Comparison of ENCODE assay signal across 25 cellular contexts in genomic region chr9:8724284-8725018, GRCh38.
"Had no signal": no experiment of that assay in that cellular context is flagged by ENCODE, and none has a peak within 500 bp of the region (broad histone marks: within the 10 kb centered on the region; RNA-seq: fewer than 3 reads in every experiment).

No MANE protein-coding gene starts in this region.

- H3K27me3 Mint-ChIP-seq: activated CD4-positive, alpha-beta T cell treated with anti-CD3 and anti-CD28 coated beads, Interleukin-2, amount 10 ng/mL, durations not matched to agents 7 days and 5 days; activated naive CD8-positive, alpha-beta T cell treated with anti-CD3 and anti-CD28 coated beads, Interleukin-2, amount 10 ng/mL, durations not matched to agents 7 days and 5 days; central memory CD8-positive, alpha-beta T cell; naive B cell had no signal

- H3K4me1 Mint-ChIP-seq: activated CD4-positive, alpha-beta T cell treated with anti-CD3 and anti-CD28 coated beads, Interleukin-2, amount 10 ng/mL, durations not matched to agents 7 days and 5 days; activated naive CD8-positive, alpha-beta T cell treated with anti-CD3 and anti-CD28 coated beads, Interleukin-2, amount 10 ng/mL, durations not matched to agents 7 days and 5 days; central memory CD8-positive, alpha-beta T cell; naive B cell; stimulated activated effector memory CD8-positive, alpha-beta T cell treated with anti-CD3 and anti-CD28 coated beads, Interleukin-12 subunit alpha, Interleukin-12 subunit beta, amount 100 ng/mL, for 72 hours had no signal

- H3K9me3 Mint-ChIP-seq: activated CD4-positive, alpha-beta T cell treated with anti-CD3 and anti-CD28 coated beads, Interleukin-2, amount 10 ng/mL, durations not matched to agents 7 days and 5 days; activated naive CD8-positive, alpha-beta T cell treated with anti-CD3 and anti-CD28 coated beads, Interleukin-2, amount 10 ng/mL, durations not matched to agents 7 days and 5 days; activated T-cell treated with anti-CD3 and anti-CD28 coated beads, Interleukin-2, amount 50 U/mL, for 24 hours; activated T-helper 2 cell treated with anti-CD3 and anti-CD28 coated beads, Interferon-gamma antibody, Interleukin-2, Interleukin-4, amounts not matched to agents 10 μg/mL and 5 μg/mL and 100 μg/mL, durations not matched to agents 14 hours and 24 hours and 36 hours; central memory CD8-positive, alpha-beta T cell; naive B cell; neural progenitor cell; stimulated activated effector memory CD8-positive, alpha-beta T cell treated with anti-CD3 and anti-CD28 coated beads, Interleukin-12 subunit alpha, Interleukin-12 subunit beta, amount 100 ng/mL, for 72 hours; T-cell had no signal

- H3K4me3 Mint-ChIP-seq: activated CD4-positive, alpha-beta T cell treated with anti-CD3 and anti-CD28 coated beads, Interleukin-2, amount 10 ng/mL, durations not matched to agents 7 days and 5 days; activated CD8-positive, alpha-beta T cell treated with anti-CD3 and anti-CD28 coated beads, Interleukin-2, amount 10 ng/mL, durations not matched to agents 7 days and 5 days; activated naive CD8-positive, alpha-beta T cell treated with anti-CD3 and anti-CD28 coated beads, Interleukin-2, amount 10 ng/mL, durations not matched to agents 7 days and 5 days; activated T-cell treated with anti-CD3 and anti-CD28 coated beads, Interleukin-2, amount 50 U/mL, for 24 hours; central memory CD8-positive, alpha-beta T cell; naive B cell; neural progenitor cell; stimulated activated effector memory CD8-positive, alpha-beta T cell treated with anti-CD3 and anti-CD28 coated beads, Interleukin-12 subunit alpha, Interleukin-12 subunit beta, amount 100 ng/mL, for 72 hours; T-cell had no signal

- H3K4me3 ChIP-seq: colonic mucosa, gastrocnemius medialis, mucosa of descending colon, neural progenitor cell, psoas muscle, stomach had no signal

- H3K9me3 ChIP-seq: colonic mucosa, gastrocnemius medialis, mucosa of descending colon, psoas muscle, stomach had no signal

- DNase-seq: activated CD4-positive, alpha-beta T cell treated with anti-CD3 and anti-CD28 coated beads, Interleukin-2, amount 10 ng/mL, durations not matched to agents 7 days and 5 days; activated CD4-positive, CD25-positive, alpha-beta regulatory T cell; activated CD8-positive, alpha-beta T cell treated with anti-CD3 and anti-CD28 coated beads, Interleukin-2, amount 10 ng/mL, durations not matched to agents 7 days and 5 days; activated naive CD4-positive, alpha-beta T cell treated with Interleukin-2 at 50 U/mL for 16 hours; activated naive CD8-positive, alpha-beta T cell treated with anti-CD3 and anti-CD28 coated beads, Interleukin-2, amount 10 ng/mL, durations not matched to agents 7 days and 5 days; activated T-cell treated with anti-CD3 and anti-CD28 coated beads, Interleukin-2, amount 50 U/mL, for 24 hours; amygdala; colonic mucosa; effector CD4-positive, alpha-beta T cell; gastrocnemius medialis; head of caudate nucleus; kidney; left ventricle myocardium superior; mucosa of descending colon; naive B cell; psoas muscle; right cardiac atrium; small intestine; stimulated activated CD4-positive, alpha-beta T cell treated with anti-CD3 and anti-CD28 coated beads, Interleukin-4, amount 100 ng/mL, for 24 hours; stomach; T-cell had no signal

- H3K36me3 ChIP-seq: colonic mucosa, gastrocnemius medialis, neural progenitor cell, stomach had no signal

- H3K4me1 ChIP-seq: colonic mucosa, gastrocnemius medialis, psoas muscle, stomach had no signal

- H3K27me3 ChIP-seq: colonic mucosa, gastrocnemius medialis, neural progenitor cell, stomach had no signal

- H3K27ac ChIP-seq: colonic mucosa, gastrocnemius medialis, neural progenitor cell, psoas muscle, stomach had no signal

- H3K36me3 Mint-ChIP-seq: activated naive CD8-positive, alpha-beta T cell treated with anti-CD3 and anti-CD28 coated beads, Interleukin-2, amount 10 ng/mL, durations not matched to agents 7 days and 5 days; naive B cell; stimulated activated effector memory CD8-positive, alpha-beta T cell treated with anti-CD3 and anti-CD28 coated beads, Interleukin-12 subunit alpha, Interleukin-12 subunit beta, amount 100 ng/mL, for 72 hours; T-cell had no signal

- ATAC-seq: activated CD8-positive, alpha-beta T cell treated with anti-CD3 and anti-CD28 coated beads, Interleukin-2, amount 10 ng/mL, durations not matched to agents 7 days and 5 days; gastrocnemius medialis; left ventricle myocardium superior; mucosa of descending colon; psoas muscle; right cardiac atrium; stimulated activated effector memory CD8-positive, alpha-beta T cell treated with anti-CD3 and anti-CD28 coated beads, Interleukin-12 subunit alpha, Interleukin-12 subunit beta, amount 100 ng/mL, for 72 hours; T-cell had no signal

- H3K27ac Mint-ChIP-seq: activated CD4-positive, alpha-beta T cell treated with anti-CD3 and anti-CD28 coated beads, Interleukin-2, amount 10 ng/mL, durations not matched to agents 7 days and 5 days; activated CD8-positive, alpha-beta T cell treated with anti-CD3 and anti-CD28 coated beads, Interleukin-2, amount 10 ng/mL, durations not matched to agents 7 days and 5 days; activated naive CD8-positive, alpha-beta T cell treated with anti-CD3 and anti-CD28 coated beads, Interleukin-2, amount 10 ng/mL, durations not matched to agents 7 days and 5 days; activated T-cell treated with anti-CD3 and anti-CD28 coated beads, Interleukin-2, amount 50 U/mL, for 24 hours; activated T-helper 2 cell treated with anti-CD3 and anti-CD28 coated beads, Interferon-gamma antibody, Interleukin-2, Interleukin-4, amounts not matched to agents 10 μg/mL and 5 μg/mL and 100 μg/mL, durations not matched to agents 14 hours and 24 hours and 36 hours; naive B cell; neural progenitor cell; stimulated activated effector memory CD8-positive, alpha-beta T cell treated with anti-CD3 and anti-CD28 coated beads, Interleukin-12 subunit alpha, Interleukin-12 subunit beta, amount 100 ng/mL, for 72 hours; T-cell had no signal
